In genomic region chr19:10521461-10522216, GRCh38 we compare ENCODE assay signal across 25 cellular contexts. TPM values are rescaled to one million over a fixed set of nuclear protein-coding genes. Genes with fewer than 3 reads are reported as not detected.
"Had no signal": no experiment of that assay in that cellular context is flagged by ENCODE, and none has a peak within 500 bp of the region (broad histone marks: within the 10 kb centered on the region; RNA-seq: fewer than 3 reads in every experiment).

No MANE protein-coding gene starts in this region.

- H3K79me2 ChIP-seq: parathyroid adenoma had no signal

- H3K9me3 ChIP-seq: esophagus muscularis mucosa, heart left ventricle, left ventricle myocardium inferior, neutrophil, tibial artery had no signal

- H3K36me3 ChIP-seq: cardiac muscle cell, esophagus muscularis mucosa, heart left ventricle, left ventricle myocardium inferior, neutrophil, tibial artery, WERI-Rb-1 had no signal

- H2AFZ ChIP-seq: parathyroid adenoma had no signal

- H3K4me3 Mint-ChIP-seq: activated CD4-positive, alpha-beta T cell treated with anti-CD3 and anti-CD28 coated beads, Interleukin-2, amount 10 ng/mL, durations not matched to agents 7 days and 5 days; activated CD8-positive, alpha-beta memory T cell treated with anti-CD3 and anti-CD28 coated beads, Interleukin-2, amount 10 ng/mL, durations not matched to agents 7 days and 5 days; activated CD8-positive, alpha-beta T cell treated with anti-CD3 and anti-CD28 coated beads for 36 hours; activated naive CD4-positive, alpha-beta T cell treated with anti-CD3 and anti-CD28 coated beads, Interleukin-2, amount 10 ng/mL, durations not matched to agents 7 days and 5 days; mesothelial cell of epicardium; nephron; stimulated activated naive CD8-positive, alpha-beta T cell treated with anti-CD3 and anti-CD28 coated beads, Interleukin-15, Interleukin-2, amounts not matched to agents 100 ng/mL and 50 ng/mL, for 24 hours had no signal

- ATAC-seq: activated CD8-positive, alpha-beta memory T cell treated with anti-CD3 and anti-CD28 coated beads, Interleukin-2, amount 10 ng/mL, durations not matched to agents 7 days and 5 days; activated CD8-positive, alpha-beta T cell treated with anti-CD3 and anti-CD28 coated beads for 36 hours; heart left ventricle; right cardiac atrium had no signal

- H3K4me3 ChIP-seq: cardiac muscle cell, esophagus muscularis mucosa, heart left ventricle, left ventricle myocardium inferior, tibial artery had no signal

- DNase-seq: activated CD4-positive, alpha-beta T cell treated with anti-CD3 and anti-CD28 coated beads, Interleukin-2, amount 10 ng/mL, durations not matched to agents 7 days and 5 days; activated CD4-positive, CD25-positive, alpha-beta regulatory T cell treated with anti-CD3 and anti-CD28 coated beads, Interleukin-2, amount 50 U/mL, for 72 hours; activated CD8-positive, alpha-beta memory T cell treated with anti-CD3 and anti-CD28 coated beads, Interleukin-2, amount 10 ng/mL, durations not matched to agents 7 days and 5 days; activated CD8-positive, alpha-beta T cell treated with anti-CD3 and anti-CD28 coated beads for 36 hours; activated effector memory CD4-positive, alpha-beta T cell treated with anti-CD3 and anti-CD28 coated beads, Interleukin-2, amount 50 U/mL, for 16 hours; activated naive CD4-positive, alpha-beta T cell treated with anti-CD3 and anti-CD28 coated beads, Interleukin-2, amount 10 ng/mL, durations not matched to agents 7 days and 5 days; activated T-cell treated with anti-CD3 and anti-CD28 coated beads for 4 hours; amygdala; heart left ventricle; kidney glomerular epithelial cell; left ventricle myocardium inferior; right cardiac atrium; stimulated activated CD4-positive, alpha-beta T cell treated with anti-CD3 and anti-CD28 coated beads, Interleukin-1b, Interleukin-23, amount 100 ng/mL, for 48 hours; substantia nigra; T-helper 1 cell; tibial artery; WERI-Rb-1 had no signal

- H3K4me1 ChIP-seq: parathyroid adenoma had no signal

- H3K36me3 Mint-ChIP-seq: activated CD8-positive, alpha-beta memory T cell treated with anti-CD3 and anti-CD28 coated beads, Interleukin-2, amount 10 ng/mL, durations not matched to agents 7 days and 5 days; activated naive CD4-positive, alpha-beta T cell treated with anti-CD3 and anti-CD28 coated beads, Interleukin-2, amount 10 ng/mL, durations not matched to agents 7 days and 5 days; mesothelial cell of epicardium had no signal

- H3K9me3 Mint-ChIP-seq: activated CD4-positive, alpha-beta T cell treated with anti-CD3 and anti-CD28 coated beads, Interleukin-2, amount 10 ng/mL, durations not matched to agents 7 days and 5 days; activated CD8-positive, alpha-beta T cell treated with anti-CD3 and anti-CD28 coated beads for 36 hours; activated naive CD4-positive, alpha-beta T cell treated with anti-CD3 and anti-CD28 coated beads, Interleukin-2, amount 10 ng/mL, durations not matched to agents 7 days and 5 days; mesothelial cell of epicardium; nephron; stimulated activated naive CD8-positive, alpha-beta T cell treated with anti-CD3 and anti-CD28 coated beads, Interleukin-15, Interleukin-2, amounts not matched to agents 100 ng/mL and 50 ng/mL, for 24 hours had no signal

- H3K9ac ChIP-seq: parathyroid adenoma had no signal

- H3K27ac ChIP-seq: cardiac muscle cell, esophagus muscularis mucosa, heart left ventricle, left ventricle myocardium inferior, neutrophil, parathyroid adenoma, tibial artery, WERI-Rb-1 had no signal

- H3K27ac Mint-ChIP-seq: activated CD8-positive, alpha-beta memory T cell treated with anti-CD3 and anti-CD28 coated beads, Interleukin-2, amount 10 ng/mL, durations not matched to agents 7 days and 5 days; activated CD8-positive, alpha-beta T cell treated with anti-CD3 and anti-CD28 coated beads for 36 hours; activated naive CD4-positive, alpha-beta T cell treated with anti-CD3 and anti-CD28 coated beads, Interleukin-2, amount 10 ng/mL, durations not matched to agents 7 days and 5 days; mesothelial cell of epicardium; nephron; stimulated activated naive CD8-positive, alpha-beta T cell treated with anti-CD3 and anti-CD28 coated beads, Interleukin-15, Interleukin-2, amounts not matched to agents 100 ng/mL and 50 ng/mL, for 24 hours had no signal

RNA-seq across cellular contexts. Expression of gene S1PR5, which starts 4.4 kb away (rescaled TPM):
- total RNA-seq: activated CD4-positive, alpha-beta T cell treated with anti-CD3 and anti-CD28 coated beads, Interleukin-2, amount 10 ng/mL, durations not matched to agents 7 days and 5 days; esophagus muscularis mucosa; pulmonary artery endothelial cell had no signal
